In the genomic region with DNA sequence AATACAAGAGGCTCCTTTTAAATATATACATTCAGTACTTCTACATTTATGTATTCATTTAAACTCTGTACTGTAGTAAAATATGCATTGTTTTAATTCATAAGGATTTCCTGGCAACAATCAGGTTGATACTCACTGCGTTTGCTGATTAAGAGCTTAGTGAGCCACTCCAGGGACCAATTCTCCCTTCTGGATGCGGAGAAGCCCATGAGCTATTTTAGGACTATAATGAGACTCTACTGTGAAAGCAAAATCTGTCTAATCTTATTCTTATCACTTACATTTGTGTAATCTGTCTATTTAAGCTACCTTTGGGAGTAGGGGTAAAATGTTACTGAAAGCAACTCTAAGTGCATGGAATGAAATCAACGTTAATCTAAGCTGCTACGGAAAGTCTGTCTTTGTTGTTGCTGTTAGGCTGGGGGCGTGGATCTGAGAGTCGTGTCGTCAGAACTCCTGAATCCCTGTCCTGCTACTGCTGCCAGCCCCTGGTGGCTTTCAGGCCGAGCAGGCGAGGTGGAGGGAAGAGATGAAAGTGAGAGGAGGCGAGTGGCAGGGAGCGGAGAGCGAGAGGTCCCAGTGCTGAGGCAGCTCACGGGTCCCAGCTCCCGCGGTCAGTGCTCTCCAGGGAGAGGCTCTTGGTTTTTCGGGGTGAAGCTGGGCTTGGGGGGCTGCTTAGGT, we compare ENCODE assay signal across 17 cellular contexts. TPM values are rescaled to one million over a fixed set of nuclear protein-coding genes. Genes with fewer than 3 reads are reported as not detected.
DNase-seq lines count a peak whose midpoint lies in the region; ATAC-seq, FAIRE-seq and TF ChIP-seq lines count a peak whose summit lies in the region.
"Had no signal": no experiment of that assay in that cellular context is flagged by ENCODE, and none has a peak within 500 bp of the region (broad histone marks: within the 10 kb centered on the region; RNA-seq: fewer than 3 reads in every experiment).

No MANE protein-coding gene starts in this region.

- peaks cover 58% of the 10 kb centered on the region for H3K36me3 Mint-ChIP-seq in MCF 10A (ENCODE audit: insufficient read depth, unreplicated experiment)
- H3K36me3 Mint-ChIP-seq in nephron (ENCODE audit: low read depth) = peaks cover 18% of the 10 kb centered on the region

- intact Hi-C loops in MCF 10A (cut with micrococcal nuclease) (no loop called here), breast epithelium (cut with DNase I; ENCODE audit: low total_unique reads) (no loop called here), esophagus squamous epithelium (cut with DNase I) (no loop called here)

- no peak for DNase-seq in MCF 10A (ENCODE audit: unreplicated experiment)
- no peak for DNase-seq in breast epithelium (ENCODE audit: low spot score in 2 of 2)
- DNase-seq in esophagus squamous epithelium (lab: John Stamatoyannopoulos, UW) = no peak
- DNase-seq in hypothalamus (lab: John Stamatoyannopoulos, UW) = no peak
- no peak for DNase-seq in urothelium cell line (ENCODE audit: low spot score)
- DNase-seq in inferior parietal cortex (ENCODE audit: extremely low spot score) = no peak
- DNase-seq: CD4-positive, alpha-beta T cell; effector CD8-positive, alpha-beta T cell; EL; foreskin melanocyte; NCI-H2227 treated with DMSO at 0.1 percent for 48 hours; trophoblast cell had no signal

- no peak overlapping the region for H3K4me3 Mint-ChIP-seq in MCF 10A (ENCODE audit: unreplicated experiment)
- H3K4me3 Mint-ChIP-seq in nephron = peak overlapping the region in 2 of 3 experiments; percentile 8 to 13
- H3K4me3 Mint-ChIP-seq: CD4-positive, alpha-beta T cell had no signal

- CTCF ChIA-PET in MCF 10A (lab: Yijun Ruan, JAX) = interaction anchor here (0.8 to 0.9 kb wide), 2 partner anchors 28 to 53 kb away, joined by 3 read pairs; no protein-coding TSS in a partner anchor

- no peaks in the 10 kb centered on the region for H3K27me3 ChIP-seq in breast epithelium
- H3K27me3 ChIP-seq in esophagus squamous epithelium = no peaks in the 10 kb centered on the region

- TF ChIP-seq CTCF in MCF 10A (IDR thresholded peaks at IDR 0.05; ENCODE audit: unreplicated experiment) (no peak), breast epithelium (IDR thresholded peaks at IDR 0.05) (no peak), esophagus squamous epithelium (IDR thresholded peaks at IDR 0.05) (no peak), nephron (IDR thresholded peaks at IDR 0.05; ENCODE audit: unreplicated experiment in 3 of 3) (no peak)

- H3K36me3 ChIP-seq in breast epithelium = no peaks in the 10 kb centered on the region
- peaks cover 0 to 11% (median 0%) of the 10 kb centered on the region in 3 donors for H3K36me3 ChIP-seq in esophagus squamous epithelium

- H3K9me3 Mint-ChIP-seq in MCF 10A (ENCODE audit: unreplicated experiment) = no peaks in the 10 kb centered on the region
- peaks cover 10% of the 10 kb centered on the region for H3K9me3 Mint-ChIP-seq in nephron

- POLR2A ChIA-PET in MCF 10A (lab: Yijun Ruan, JAX) = interaction anchor here (0.6 to 0.9 kb wide), 4 partner anchors 26 to 1306 kb away, joined by 3 to 5 read pairs (median 4); no protein-coding TSS in a partner anchor

- H3K4me1 ChIP-seq in breast epithelium (no peaks in the 10 kb centered on the region), esophagus squamous epithelium (peaks cover 4 to 19% (median 15%) of the 10 kb centered on the region in 3 donors)

- H3K27ac Mint-ChIP-seq in MCF 10A (ENCODE audit: low read depth, unreplicated experiment) (no peak overlapping the region), nephron (peak overlapping the region; percentile 41 to 93 (median 72))
- H3K27ac Mint-ChIP-seq: CD4-positive, alpha-beta T cell had no signal

- H3K27ac ChIP-seq in breast epithelium (no peak overlapping the region), esophagus squamous epithelium (peak overlapping the region in 3 of 4 donors; percentile 14 to 51 (median 48))

- H3K4me3 ChIP-seq in breast epithelium (no peak overlapping the region), esophagus squamous epithelium (no peak overlapping the region)
- H3K4me3 ChIP-seq: mucosa of descending colon had no signal

- ATAC-seq in GM19467 (IDR thresholded peaks at IDR 0.05; ENCODE audit: unreplicated experiment) = no peak
- ATAC-seq: mucosa of descending colon had no signal

- FAIRE-seq in urothelium cell line (lab: Jason Lieb, UNC) = no peak
- FAIRE-seq: A204.1, GM12891 had no signal

- no peaks in the 10 kb centered on the region for H3K27me3 Mint-ChIP-seq in MCF 10A (ENCODE audit: insufficient read depth, unreplicated experiment)
- H3K27me3 Mint-ChIP-seq in nephron (ENCODE audit: low read depth) = no peaks in the 10 kb centered on the region

- TSS peak; percentile 15 for BruUV-seq in MCF 10A (replicated peaks; lab: Mats Ljungman, UMichigan)

- no peaks in the 10 kb centered on the region for H3K9me3 ChIP-seq in breast epithelium
- no peaks in the 10 kb centered on the region for H3K9me3 ChIP-seq in esophagus squamous epithelium
- H3K9me3 ChIP-seq: mucosa of descending colon had no signal

- 79 to 86% methylated on average over 15 to 16 of the region's 16 CpGs for WGBS in esophagus squamous epithelium, 2 donors

- H3K4me1 Mint-ChIP-seq in MCF 10A (ENCODE audit: insufficient read depth, unreplicated experiment) (no peaks in the 10 kb centered on the region), nephron (peaks cover 23% of the 10 kb centered on the region)

- TF ChIP-seq POLR2A in breast epithelium (IDR thresholded peaks at IDR 0.05) = no peak
- TF ChIP-seq POLR2A in esophagus squamous epithelium (IDR thresholded peaks at IDR 0.05) = no peak

RNA-seq across cellular contexts. Expression of a gene that starts 53.7 kb away (rescaled TPM):
- total RNA-seq in MCF 10A (2022) (22.1 and 26.4 TPM in 2 replicates), breast epithelium (100 to 1,000 TPM in 1 of 3 donors, 10 to 100 TPM in 2; 51.8 to 307 (median 60.6) TPM), esophagus squamous epithelium (10 to 100 TPM in 3 of 4 donors, 1 to 10 TPM in 1; 9.3 to 37.8 (median 16.9) TPM)

Comparison
In these comparisons a context has a peak if more than half of its experiments do, and no peak if none do; other contexts are left out.
1. H3K27ac ChIP-seq: peak in esophagus squamous epithelium (3 of 4); none in breast epithelium (0 of 2).